1 cellular context compared by ENCODE assay signal in genomic region chr12:70049596-70050360, GRCh38.
TF ChIP-seq lines count a peak whose summit lies in the region.

No MANE protein-coding gene starts in this region.

TF ChIP-seq in HCT116, 20 proteins besides CTCF, POLR2A, EP300 and RAD21 (continued from another document):
- TF ChIP-seq ZNF274 (IDR thresholded peaks at IDR 0.05; ENCODE audit: low read depth, low read length) (no peak), SRF (IDR thresholded peaks at IDR 0.05; ENCODE audit: low read depth) (no peak)
